Comparison of ENCODE assay signal across 1 cellular context in the genomic region with DNA sequence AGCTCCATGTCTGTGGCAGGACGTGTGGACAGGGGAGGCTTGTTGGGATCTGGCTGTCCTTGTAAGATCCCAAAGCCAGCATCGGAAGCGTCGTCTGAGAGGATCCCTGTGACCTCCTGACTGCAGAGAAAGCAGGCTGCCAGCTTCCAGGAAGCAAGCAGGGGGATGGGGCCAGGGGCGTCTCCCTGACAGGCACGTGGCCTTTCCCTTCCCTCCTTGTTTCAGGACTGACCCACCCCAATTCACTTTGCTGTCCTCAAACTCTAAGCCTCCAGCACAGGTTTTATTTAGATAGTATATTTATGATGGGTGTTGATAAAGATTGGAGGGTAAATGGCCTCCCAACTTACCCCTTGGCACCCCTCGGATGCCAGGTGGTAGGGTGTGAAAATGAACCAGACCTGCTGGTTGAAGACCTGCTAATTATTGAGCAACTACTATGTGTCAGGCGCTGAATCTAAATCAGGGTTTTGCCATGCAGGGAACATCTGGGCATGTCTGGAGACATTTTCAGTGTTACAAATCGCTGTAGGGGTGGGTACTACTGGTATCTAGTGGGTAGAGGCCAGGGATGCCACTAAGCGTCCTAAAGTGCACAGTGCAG.
TF ChIP-seq lines count a peak whose summit lies in the region.

No MANE protein-coding gene starts in this region.

TF ChIP-seq in K562, 482 proteins besides CTCF, POLR2A, EP300 and RAD21 (continues in another document):
- 0 out of 2 replicates have a peak, but pooled peaks have one; percentile 47 for TF ChIP-seq ZNF584 (CRISPR knock-in tag; IDR thresholded peaks at IDR 0.05; ENCODE audit: low read depth)
- no peak for TF ChIP-seq THAP12 (CRISPR knock-in tag; IDR thresholded peaks at IDR 0.05)
- no peak for TF ChIP-seq ZNF57 (CRISPR knock-in tag; IDR thresholded peaks at IDR 0.05)
- no peak for TF ChIP-seq HIVEP1 (CRISPR knock-in tag; IDR thresholded peaks at IDR 0.05)
- TF ChIP-seq, protein P1, sequence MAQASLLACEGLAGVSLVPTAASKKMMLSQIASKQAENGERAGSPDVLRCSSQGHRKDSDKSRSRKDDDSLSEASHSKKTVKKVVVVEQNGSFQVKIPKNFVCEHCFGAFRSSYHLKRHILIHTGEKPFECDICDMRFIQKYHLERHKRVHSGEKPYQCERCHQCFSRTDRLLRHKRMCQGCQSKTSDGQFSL (CRISPR knock-in tag; IDR thresholded peaks at IDR 0.05): no peak
- TF ChIP-seq, protein P1 (tag; IDR thresholded peaks at IDR 0.05): no peak
- TF ChIP-seq ZNF76 (CRISPR knock-in tag; IDR thresholded peaks at IDR 0.05; ENCODE audit: borderline replicate concordance): no peak
- TF ChIP-seq, protein P2, sequence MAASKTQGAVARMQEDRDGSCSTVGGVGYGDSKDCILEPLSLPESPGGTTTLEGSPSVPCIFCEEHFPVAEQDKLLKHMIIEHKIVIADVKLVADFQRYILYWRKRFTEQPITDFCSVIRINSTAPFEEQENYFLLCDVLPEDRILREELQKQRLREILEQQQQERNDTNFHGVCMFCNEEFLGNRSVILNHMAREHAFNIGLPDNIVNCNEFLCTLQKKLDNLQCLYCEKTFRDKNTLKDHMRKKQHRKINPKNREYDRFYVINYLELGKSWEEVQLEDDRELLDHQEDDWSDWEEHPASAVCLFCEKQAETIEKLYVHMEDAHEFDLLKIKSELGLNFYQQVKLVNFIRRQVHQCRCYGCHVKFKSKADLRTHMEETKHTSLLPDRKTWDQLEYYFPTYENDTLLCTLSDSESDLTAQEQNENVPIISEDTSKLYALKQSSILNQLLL (CRISPR knock-in tag; IDR thresholded peaks at IDR 0.05; ENCODE audit: borderline replicate concordance): no peak
- no peak for TF ChIP-seq SAP30 (IDR thresholded peaks at IDR 0.05; ENCODE audit: borderline replicate concordance, insufficient read depth, low read depth, low read length, poor library complexity, severe bottlenecking)
- TF ChIP-seq, protein P3, sequence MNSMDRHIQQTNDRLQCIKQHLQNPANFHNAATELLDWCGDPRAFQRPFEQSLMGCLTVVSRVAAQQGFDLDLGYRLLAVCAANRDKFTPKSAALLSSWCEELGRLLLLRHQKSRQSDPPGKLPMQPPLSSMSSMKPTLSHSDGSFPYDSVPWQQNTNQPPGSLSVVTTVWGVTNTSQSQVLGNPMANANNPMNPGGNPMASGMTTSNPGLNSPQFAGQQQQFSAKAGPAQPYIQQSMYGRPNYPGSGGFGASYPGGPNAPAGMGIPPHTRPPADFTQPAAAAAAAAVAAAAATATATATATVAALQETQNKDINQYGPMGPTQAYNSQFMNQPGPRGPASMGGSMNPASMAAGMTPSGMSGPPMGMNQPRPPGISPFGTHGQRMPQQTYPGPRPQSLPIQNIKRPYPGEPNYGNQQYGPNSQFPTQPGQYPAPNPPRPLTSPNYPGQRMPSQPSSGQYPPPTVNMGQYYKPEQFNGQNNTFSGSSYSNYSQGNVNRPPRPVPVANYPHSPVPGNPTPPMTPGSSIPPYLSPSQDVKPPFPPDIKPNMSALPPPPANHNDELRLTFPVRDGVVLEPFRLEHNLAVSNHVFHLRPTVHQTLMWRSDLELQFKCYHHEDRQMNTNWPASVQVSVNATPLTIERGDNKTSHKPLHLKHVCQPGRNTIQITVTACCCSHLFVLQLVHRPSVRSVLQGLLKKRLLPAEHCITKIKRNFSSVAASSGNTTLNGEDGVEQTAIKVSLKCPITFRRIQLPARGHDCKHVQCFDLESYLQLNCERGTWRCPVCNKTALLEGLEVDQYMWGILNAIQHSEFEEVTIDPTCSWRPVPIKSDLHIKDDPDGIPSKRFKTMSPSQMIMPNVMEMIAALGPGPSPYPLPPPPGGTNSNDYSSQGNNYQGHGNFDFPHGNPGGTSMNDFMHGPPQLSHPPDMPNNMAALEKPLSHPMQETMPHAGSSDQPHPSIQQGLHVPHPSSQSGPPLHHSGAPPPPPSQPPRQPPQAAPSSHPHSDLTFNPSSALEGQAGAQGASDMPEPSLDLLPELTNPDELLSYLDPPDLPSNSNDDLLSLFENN (IDR thresholded peaks at IDR 0.05; ENCODE audit: low read depth in 2 of 2, low read length in 2 of 2): no peak
- no peak for TF ChIP-seq ZNF184 (CRISPR knock-in tag; IDR thresholded peaks at IDR 0.05)
- no peak for TF ChIP-seq MCM5 (IDR thresholded peaks at IDR 0.05; ENCODE audit: low read depth)
- no peak for TF ChIP-seq POLR2H (tag; IDR thresholded peaks at IDR 0.05; ENCODE audit: low read depth)
- no peak for TF ChIP-seq PRPF4 (IDR thresholded peaks at IDR 0.05; ENCODE audit: insufficient read depth, low read depth, low read length, poor library complexity, severe bottlenecking)
- TF ChIP-seq E2F6 (IDR thresholded peaks at IDR 0.05; ENCODE audit: borderline replicate concordance in 1 of 2, extremely low read depth in 1 of 2, insufficient read depth in 1 of 2, insufficient read length in 1 of 2, low read depth in 1 of 2, low read length in 1 of 2, poor library complexity in 1 of 2, severe bottlenecking in 1 of 2): peak; percentile 83 to 91
- TF ChIP-seq KLF16 (IDR thresholded peaks at IDR 0.05): no peak
- no peak for TF ChIP-seq SAFB2 (IDR thresholded peaks at IDR 0.05; ENCODE audit: borderline replicate concordance, low read depth, low read length, severe bottlenecking)
- no peak for TF ChIP-seq PTBP1 (IDR thresholded peaks at IDR 0.05; ENCODE audit: low read depth, low read length)
- TF ChIP-seq ATF3 (IDR thresholded peaks at IDR 0.05): no peak
- no peak for TF ChIP-seq ATF3 (CRISPR knock-in tag; conservative IDR thresholded peaks at IDR 0.05)
- TF ChIP-seq FOXP1 (CRISPR knock-in tag; IDR thresholded peaks at IDR 0.05): no peak
- TF ChIP-seq ZNF217 (CRISPR knock-in tag; IDR thresholded peaks at IDR 0.05): no peak
- TF ChIP-seq NR4A1 (CRISPR knock-in tag; IDR thresholded peaks at IDR 0.05): peak; percentile 63; the same call in 1 of the 2 replicates
- TF ChIP-seq NR4A1 (tag; IDR thresholded peaks at IDR 0.05): peak; percentile 36
- TF ChIP-seq ZNF124 (CRISPR knock-in tag; IDR thresholded peaks at IDR 0.05): no peak
- TF ChIP-seq FOXK2 (conservative IDR thresholded peaks at IDR 0.05 in 1 of 2, IDR thresholded peaks at IDR 0.05 in 1 of 2; ENCODE audit: low read depth in 2 of 2): no peak
- no peak for TF ChIP-seq SMARCA5 (IDR thresholded peaks at IDR 0.05)
- no peak for TF ChIP-seq SMAD2 (IDR thresholded peaks at IDR 0.05; ENCODE audit: low read depth, low read length)
- TF ChIP-seq ZNF23 (CRISPR knock-in tag; IDR thresholded peaks at IDR 0.05): no peak
- no peak for TF ChIP-seq ZC3H4 (CRISPR knock-in tag; IDR thresholded peaks at IDR 0.05; ENCODE audit: borderline replicate concordance)
- TF ChIP-seq RBM17 (IDR thresholded peaks at IDR 0.05; ENCODE audit: borderline replicate concordance, low read depth, low read length): no peak
- TF ChIP-seq HNRNPL (IDR thresholded peaks at IDR 0.05; ENCODE audit: low read depth, low read length): no peak
- TF ChIP-seq ZNF586 (CRISPR knock-in tag; conservative IDR thresholded peaks at IDR 0.05): no peak
- no peak for TF ChIP-seq SRSF1 (IDR thresholded peaks at IDR 0.05; ENCODE audit: low read depth, low read length)
- no peak for TF ChIP-seq ZNF3 (CRISPR knock-in tag; IDR thresholded peaks at IDR 0.05)
- no peak for TF ChIP-seq PHF20 (IDR thresholded peaks at IDR 0.05; ENCODE audit: partially characterized antibody)
- TF ChIP-seq, protein P4, sequence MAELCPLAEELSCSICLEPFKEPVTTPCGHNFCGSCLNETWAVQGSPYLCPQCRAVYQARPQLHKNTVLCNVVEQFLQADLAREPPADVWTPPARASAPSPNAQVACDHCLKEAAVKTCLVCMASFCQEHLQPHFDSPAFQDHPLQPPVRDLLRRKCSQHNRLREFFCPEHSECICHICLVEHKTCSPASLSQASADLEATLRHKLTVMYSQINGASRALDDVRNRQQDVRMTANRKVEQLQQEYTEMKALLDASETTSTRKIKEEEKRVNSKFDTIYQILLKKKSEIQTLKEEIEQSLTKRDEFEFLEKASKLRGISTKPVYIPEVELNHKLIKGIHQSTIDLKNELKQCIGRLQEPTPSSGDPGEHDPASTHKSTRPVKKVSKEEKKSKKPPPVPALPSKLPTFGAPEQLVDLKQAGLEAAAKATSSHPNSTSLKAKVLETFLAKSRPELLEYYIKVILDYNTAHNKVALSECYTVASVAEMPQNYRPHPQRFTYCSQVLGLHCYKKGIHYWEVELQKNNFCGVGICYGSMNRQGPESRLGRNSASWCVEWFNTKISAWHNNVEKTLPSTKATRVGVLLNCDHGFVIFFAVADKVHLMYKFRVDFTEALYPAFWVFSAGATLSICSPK (IDR thresholded peaks at IDR 0.05; ENCODE audit: borderline replicate concordance): no peak
- TF ChIP-seq, protein P5, sequence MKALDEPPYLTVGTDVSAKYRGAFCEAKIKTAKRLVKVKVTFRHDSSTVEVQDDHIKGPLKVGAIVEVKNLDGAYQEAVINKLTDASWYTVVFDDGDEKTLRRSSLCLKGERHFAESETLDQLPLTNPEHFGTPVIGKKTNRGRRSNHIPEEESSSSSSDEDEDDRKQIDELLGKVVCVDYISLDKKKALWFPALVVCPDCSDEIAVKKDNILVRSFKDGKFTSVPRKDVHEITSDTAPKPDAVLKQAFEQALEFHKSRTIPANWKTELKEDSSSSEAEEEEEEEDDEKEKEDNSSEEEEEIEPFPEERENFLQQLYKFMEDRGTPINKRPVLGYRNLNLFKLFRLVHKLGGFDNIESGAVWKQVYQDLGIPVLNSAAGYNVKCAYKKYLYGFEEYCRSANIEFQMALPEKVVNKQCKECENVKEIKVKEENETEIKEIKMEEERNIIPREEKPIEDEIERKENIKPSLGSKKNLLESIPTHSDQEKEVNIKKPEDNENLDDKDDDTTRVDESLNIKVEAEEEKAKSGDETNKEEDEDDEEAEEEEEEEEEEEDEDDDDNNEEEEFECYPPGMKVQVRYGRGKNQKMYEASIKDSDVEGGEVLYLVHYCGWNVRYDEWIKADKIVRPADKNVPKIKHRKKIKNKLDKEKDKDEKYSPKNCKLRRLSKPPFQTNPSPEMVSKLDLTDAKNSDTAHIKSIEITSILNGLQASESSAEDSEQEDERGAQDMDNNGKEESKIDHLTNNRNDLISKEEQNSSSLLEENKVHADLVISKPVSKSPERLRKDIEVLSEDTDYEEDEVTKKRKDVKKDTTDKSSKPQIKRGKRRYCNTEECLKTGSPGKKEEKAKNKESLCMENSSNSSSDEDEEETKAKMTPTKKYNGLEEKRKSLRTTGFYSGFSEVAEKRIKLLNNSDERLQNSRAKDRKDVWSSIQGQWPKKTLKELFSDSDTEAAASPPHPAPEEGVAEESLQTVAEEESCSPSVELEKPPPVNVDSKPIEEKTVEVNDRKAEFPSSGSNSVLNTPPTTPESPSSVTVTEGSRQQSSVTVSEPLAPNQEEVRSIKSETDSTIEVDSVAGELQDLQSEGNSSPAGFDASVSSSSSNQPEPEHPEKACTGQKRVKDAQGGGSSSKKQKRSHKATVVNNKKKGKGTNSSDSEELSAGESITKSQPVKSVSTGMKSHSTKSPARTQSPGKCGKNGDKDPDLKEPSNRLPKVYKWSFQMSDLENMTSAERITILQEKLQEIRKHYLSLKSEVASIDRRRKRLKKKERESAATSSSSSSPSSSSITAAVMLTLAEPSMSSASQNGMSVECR (CRISPR knock-in tag; IDR thresholded peaks at IDR 0.05): no peak
- peak; percentile 31; the same call in 1 of the 2 replicates for TF ChIP-seq ATF6 (CRISPR knock-in tag; IDR thresholded peaks at IDR 0.05)
- TF ChIP-seq ZNF134 (CRISPR knock-in tag; conservative IDR thresholded peaks at IDR 0.05): no peak
- TF ChIP-seq MBD2 (IDR thresholded peaks at IDR 0.05; ENCODE audit: borderline replicate concordance, low read depth): no peak
- no peak for TF ChIP-seq MEF2A (IDR thresholded peaks at IDR 0.05; ENCODE audit: control insufficient read depth, low read depth, low read length)
- TF ChIP-seq ZNF696 (CRISPR knock-in tag; conservative IDR thresholded peaks at IDR 0.05): no peak
- TF ChIP-seq ZBTB17 (CRISPR knock-in tag; IDR thresholded peaks at IDR 0.05): no peak
- TF ChIP-seq CXXC5 (CRISPR knock-in tag; IDR thresholded peaks at IDR 0.05): peak; percentile 70
- no peak for TF ChIP-seq ZNF431 (CRISPR knock-in tag; IDR thresholded peaks at IDR 0.05)
